ENCODE assay signal across 12 cellular contexts in genomic region chr11:3971756-3972404, GRCh38.
A peak's percentile ranks its signal among the peaks of the same experiment; 100 is the strongest.
DNase-seq lines count a peak whose midpoint lies in the region; ATAC-seq and TF ChIP-seq lines count a peak whose summit lies in the region.
"Had no signal": no experiment of that assay in that cellular context is flagged by ENCODE, and none has a peak within 500 bp of the region (broad histone marks: within the 10 kb centered on the region; RNA-seq: fewer than 3 reads in every experiment).

No MANE protein-coding gene starts in this region.

- H3K27me3 Mint-ChIP-seq in immature natural killer cell (ENCODE audit: low read depth in 3 of 3), result peaks cover 0 to 2% (median 0%) of the 10 kb centered on the region in 3 donors
- no peaks in the 10 kb centered on the region for H3K27me3 Mint-ChIP-seq in stimulated activated naive CD8-positive, alpha-beta T cell treated with anti-CD3 and anti-CD28 coated beads, Interleukin-15, amount 100 ng/mL, for 72 hours
- H3K27me3 Mint-ChIP-seq: IgD-negative memory B cell had no signal

- peaks cover 67 to 88% of the 10 kb centered on the region in 2 donors for H3K4me1 Mint-ChIP-seq in immature natural killer cell
- H3K4me1 Mint-ChIP-seq in stimulated activated naive CD8-positive, alpha-beta T cell treated with anti-CD3 and anti-CD28 coated beads, Interleukin-15, amount 100 ng/mL, for 72 hours, result peaks cover 83% of the 10 kb centered on the region

- H3K4me3 ChIP-seq in astrocyte of the cerebellum (ENCODE audit: low read depth, low read length), result no peak overlapping the region

- ATAC-seq in GM19324 (IDR thresholded peaks at IDR 0.05; ENCODE audit: low FRiP score, unreplicated experiment) (no peak), HG03460 (IDR thresholded peaks at IDR 0.05; ENCODE audit: unreplicated experiment) (no peak)
- ATAC-seq in stimulated activated naive CD8-positive, alpha-beta T cell treated with anti-CD3 and anti-CD28 coated beads, Interleukin-15, amount 100 ng/mL, for 72 hours, result no peak

- H3K27ac Mint-ChIP-seq in immature natural killer cell, result peak overlapping the region; percentile 13 to 66 (median 51)
- H3K27ac Mint-ChIP-seq in stimulated activated naive CD8-positive, alpha-beta T cell treated with anti-CD3 and anti-CD28 coated beads, Interleukin-15, amount 100 ng/mL, for 72 hours, result peak overlapping the region in 1 of 2 donors; percentile 78

- no peaks in the 10 kb centered on the region for H3K9me3 Mint-ChIP-seq in immature natural killer cell
- no peaks in the 10 kb centered on the region for H3K9me3 Mint-ChIP-seq in stimulated activated naive CD8-positive, alpha-beta T cell treated with anti-CD3 and anti-CD28 coated beads, Interleukin-15, amount 100 ng/mL, for 72 hours
- H3K9me3 Mint-ChIP-seq: activated naive CD4-positive, alpha-beta T cell treated with anti-CD3 and anti-CD28 coated beads for 36 hours; IgD-negative memory B cell had no signal

- no peak overlapping the region for H3K4me3 Mint-ChIP-seq in immature natural killer cell
- no peak overlapping the region for H3K4me3 Mint-ChIP-seq in stimulated activated naive CD8-positive, alpha-beta T cell treated with anti-CD3 and anti-CD28 coated beads, Interleukin-15, amount 100 ng/mL, for 72 hours
- H3K4me3 Mint-ChIP-seq: activated naive CD4-positive, alpha-beta T cell treated with anti-CD3 and anti-CD28 coated beads for 36 hours; IgD-negative memory B cell had no signal

- DNase-seq in HT1080 (ENCODE audit: low read depth), result peak; percentile 11
- DNase-seq in astrocyte of the cerebellum (ENCODE audit: low read depth), result no peak
- DNase-seq in immature natural killer cell, result peak in 1 of 3 donors; percentile 22
- DNase-seq in stimulated activated CD4-positive, alpha-beta T cell treated with anti-CD3 and anti-CD28 coated beads, Interleukin-15, amount 100 ng/mL, for 24 hours, result no peak
- no peak for DNase-seq in stimulated activated naive CD8-positive, alpha-beta T cell treated with anti-CD3 and anti-CD28 coated beads, Interleukin-15, amount 100 ng/mL, for 72 hours
- DNase-seq: activated naive CD4-positive, alpha-beta T cell treated with anti-CD3 and anti-CD28 coated beads for 36 hours; NCI-H446; SIG-M5 had no signal

- no peak overlapping the region for H3K27ac ChIP-seq in C4-2B

- in situ Hi-C loops in astrocyte of the cerebellum (cut with HindIII; ENCODE audit: low sequenced_read_pairs), result no loop called here

- H3K36me3 Mint-ChIP-seq in immature natural killer cell, result peaks cover 5 to 14% (median 9%) of the 10 kb centered on the region in 3 donors

- TF ChIP-seq CTCF in C4-2B (conservative IDR thresholded peaks at IDR 0.05) (0 out of 2 replicates have a peak, but pooled peaks have one; percentile 3), astrocyte of the cerebellum (IDR thresholded peaks at IDR 0.05; ENCODE audit: low read depth, low read length, missing control alignments) (peak; percentile 22)
